In the genomic region with DNA sequence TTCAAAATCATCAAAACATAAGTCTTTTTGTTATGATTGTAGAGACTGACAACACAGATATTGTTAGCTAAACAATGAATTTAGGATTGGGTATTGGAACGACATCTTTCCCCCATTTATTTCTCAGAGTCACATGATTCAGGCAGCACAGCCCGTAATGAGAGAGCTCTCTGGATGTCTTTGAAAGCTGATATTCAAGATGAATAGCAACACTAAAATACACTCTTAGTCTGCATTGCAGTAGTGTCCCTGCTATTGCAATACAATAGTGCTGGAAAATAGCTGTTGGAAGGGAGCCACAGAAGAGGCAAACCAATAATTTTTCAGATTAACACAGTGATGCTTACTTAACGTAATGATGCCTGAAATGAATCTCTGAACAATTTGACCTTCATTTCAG, we compare ENCODE assay signal across 1 cellular context.
TF ChIP-seq lines count a peak whose summit lies in the region.

No MANE protein-coding gene starts in this region.

TF ChIP-seq in HEK293, 187 proteins besides CTCF, POLR2A, EP300 and RAD21 (continued from another document):
- TF ChIP-seq, protein P1, sequence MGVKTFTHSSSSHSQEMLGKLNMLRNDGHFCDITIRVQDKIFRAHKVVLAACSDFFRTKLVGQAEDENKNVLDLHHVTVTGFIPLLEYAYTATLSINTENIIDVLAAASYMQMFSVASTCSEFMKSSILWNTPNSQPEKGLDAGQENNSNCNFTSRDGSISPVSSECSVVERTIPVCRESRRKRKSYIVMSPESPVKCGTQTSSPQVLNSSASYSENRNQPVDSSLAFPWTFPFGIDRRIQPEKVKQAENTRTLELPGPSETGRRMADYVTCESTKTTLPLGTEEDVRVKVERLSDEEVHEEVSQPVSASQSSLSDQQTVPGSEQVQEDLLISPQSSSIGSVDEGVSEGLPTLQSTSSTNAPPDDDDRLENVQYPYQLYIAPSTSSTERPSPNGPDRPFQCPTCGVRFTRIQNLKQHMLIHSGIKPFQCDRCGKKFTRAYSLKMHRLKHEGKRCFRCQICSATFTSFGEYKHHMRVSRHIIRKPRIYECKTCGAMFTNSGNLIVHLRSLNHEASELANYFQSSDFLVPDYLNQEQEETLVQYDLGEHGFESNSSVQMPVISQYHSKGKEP (tag by site-specific recombination; IDR thresholded peaks at IDR 0.05): peak; percentile 93
- TF ChIP-seq ZNF501 (tag by site-specific recombination; IDR thresholded peaks at IDR 0.05) (no peak), SP7 (tag by site-specific recombination; IDR thresholded peaks at IDR 0.05) (peak; percentile 74)
